ENCODE assay signal across 1 cellular context in genomic region chr17:74442670-74443515, GRCh38.
TF ChIP-seq lines count a peak whose summit lies in the region.

No MANE protein-coding gene starts in this region.

TF ChIP-seq in HepG2, 621 proteins besides CTCF, POLR2A, EP300 and RAD21 (continued from another document and continues in another):
- peak; percentile 99 for TF ChIP-seq ZEB1 (IDR thresholded peaks at IDR 0.05; ENCODE audit: insufficient replicate concordance, low read depth)
- peak; percentile 98 for TF ChIP-seq KDM2A (CRISPR knock-in tag; IDR thresholded peaks at IDR 0.05; ENCODE audit: borderline replicate concordance, low read depth)
- TF ChIP-seq NFKBIZ (CRISPR knock-in tag; IDR thresholded peaks at IDR 0.05), result peak; percentile 83
- peak; percentile 77 for TF ChIP-seq RERE (CRISPR knock-in tag; IDR thresholded peaks at IDR 0.05; ENCODE audit: low read depth)
- TF ChIP-seq ZNF432 (CRISPR knock-in tag; IDR thresholded peaks at IDR 0.05; ENCODE audit: borderline replicate concordance), result no peak
- peak; percentile 43; the same call in 1 of the 2 replicates for TF ChIP-seq ZNF724P (CRISPR knock-in tag; IDR thresholded peaks at IDR 0.05; ENCODE audit: borderline replicate concordance)
- no peak for TF ChIP-seq FOXP1 (IDR thresholded peaks at IDR 0.05)
- peak; percentile 85 for TF ChIP-seq FOXP1 (CRISPR knock-in tag; IDR thresholded peaks at IDR 0.05)
- TF ChIP-seq ZNF674 (CRISPR knock-in tag; IDR thresholded peaks at IDR 0.05; ENCODE audit: low read depth), result no peak
- TF ChIP-seq, protein P1, sequence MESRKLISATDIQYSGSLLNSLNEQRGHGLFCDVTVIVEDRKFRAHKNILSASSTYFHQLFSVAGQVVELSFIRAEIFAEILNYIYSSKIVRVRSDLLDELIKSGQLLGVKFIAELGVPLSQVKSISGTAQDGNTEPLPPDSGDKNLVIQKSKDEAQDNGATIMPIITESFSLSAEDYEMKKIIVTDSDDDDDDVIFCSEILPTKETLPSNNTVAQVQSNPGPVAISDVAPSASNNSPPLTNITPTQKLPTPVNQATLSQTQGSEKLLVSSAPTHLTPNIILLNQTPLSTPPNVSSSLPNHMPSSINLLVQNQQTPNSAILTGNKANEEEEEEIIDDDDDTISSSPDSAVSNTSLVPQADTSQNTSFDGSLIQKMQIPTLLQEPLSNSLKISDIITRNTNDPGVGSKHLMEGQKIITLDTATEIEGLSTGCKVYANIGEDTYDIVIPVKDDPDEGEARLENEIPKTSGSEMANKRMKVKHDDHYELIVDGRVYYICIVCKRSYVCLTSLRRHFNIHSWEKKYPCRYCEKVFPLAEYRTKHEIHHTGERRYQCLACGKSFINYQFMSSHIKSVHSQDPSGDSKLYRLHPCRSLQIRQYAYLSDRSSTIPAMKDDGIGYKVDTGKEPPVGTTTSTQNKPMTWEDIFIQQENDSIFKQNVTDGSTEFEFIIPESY (CRISPR knock-in tag; IDR thresholded peaks at IDR 0.05), result peak; percentile 83; the same call in 1 of the 2 replicates
- peak; percentile 80 for TF ChIP-seq YEATS2 (CRISPR knock-in tag; IDR thresholded peaks at IDR 0.05; ENCODE audit: borderline replicate concordance)
- peak; percentile 90 for TF ChIP-seq MIXL1 (CRISPR knock-in tag; IDR thresholded peaks at IDR 0.05)
- peak; percentile 83; the same call in 1 of the 2 replicates for TF ChIP-seq SMAD1 (CRISPR knock-in tag; IDR thresholded peaks at IDR 0.05; ENCODE audit: borderline replicate concordance, low read depth)
- TF ChIP-seq FOXJ3 (CRISPR knock-in tag; IDR thresholded peaks at IDR 0.05; ENCODE audit: borderline replicate concordance), result peak; percentile 84; the same call in 1 of the 2 replicates
- TF ChIP-seq ZNF225 (CRISPR knock-in tag; IDR thresholded peaks at IDR 0.05), result peak; percentile 45; the same call in 1 of the 2 replicates
- TF ChIP-seq AHDC1 (CRISPR knock-in tag; IDR thresholded peaks at IDR 0.05; ENCODE audit: borderline replicate concordance), result peak; percentile 60
- TF ChIP-seq ATF7 (IDR thresholded peaks at IDR 0.05), result no peak
- peak; percentile 83 for TF ChIP-seq ATF7 (CRISPR knock-in tag; IDR thresholded peaks at IDR 0.05)
- TF ChIP-seq ZNF33A (CRISPR knock-in tag; IDR thresholded peaks at IDR 0.05; ENCODE audit: borderline replicate concordance), result no peak; the same call in 1 of the 2 replicates
- peak; percentile 96 to 97 for TF ChIP-seq NR2F1 (CRISPR knock-in tag; IDR thresholded peaks at IDR 0.05)
- TF ChIP-seq TSC22D2 (CRISPR knock-in tag; IDR thresholded peaks at IDR 0.05; ENCODE audit: borderline replicate concordance), result no peak
- TF ChIP-seq, protein P2, sequence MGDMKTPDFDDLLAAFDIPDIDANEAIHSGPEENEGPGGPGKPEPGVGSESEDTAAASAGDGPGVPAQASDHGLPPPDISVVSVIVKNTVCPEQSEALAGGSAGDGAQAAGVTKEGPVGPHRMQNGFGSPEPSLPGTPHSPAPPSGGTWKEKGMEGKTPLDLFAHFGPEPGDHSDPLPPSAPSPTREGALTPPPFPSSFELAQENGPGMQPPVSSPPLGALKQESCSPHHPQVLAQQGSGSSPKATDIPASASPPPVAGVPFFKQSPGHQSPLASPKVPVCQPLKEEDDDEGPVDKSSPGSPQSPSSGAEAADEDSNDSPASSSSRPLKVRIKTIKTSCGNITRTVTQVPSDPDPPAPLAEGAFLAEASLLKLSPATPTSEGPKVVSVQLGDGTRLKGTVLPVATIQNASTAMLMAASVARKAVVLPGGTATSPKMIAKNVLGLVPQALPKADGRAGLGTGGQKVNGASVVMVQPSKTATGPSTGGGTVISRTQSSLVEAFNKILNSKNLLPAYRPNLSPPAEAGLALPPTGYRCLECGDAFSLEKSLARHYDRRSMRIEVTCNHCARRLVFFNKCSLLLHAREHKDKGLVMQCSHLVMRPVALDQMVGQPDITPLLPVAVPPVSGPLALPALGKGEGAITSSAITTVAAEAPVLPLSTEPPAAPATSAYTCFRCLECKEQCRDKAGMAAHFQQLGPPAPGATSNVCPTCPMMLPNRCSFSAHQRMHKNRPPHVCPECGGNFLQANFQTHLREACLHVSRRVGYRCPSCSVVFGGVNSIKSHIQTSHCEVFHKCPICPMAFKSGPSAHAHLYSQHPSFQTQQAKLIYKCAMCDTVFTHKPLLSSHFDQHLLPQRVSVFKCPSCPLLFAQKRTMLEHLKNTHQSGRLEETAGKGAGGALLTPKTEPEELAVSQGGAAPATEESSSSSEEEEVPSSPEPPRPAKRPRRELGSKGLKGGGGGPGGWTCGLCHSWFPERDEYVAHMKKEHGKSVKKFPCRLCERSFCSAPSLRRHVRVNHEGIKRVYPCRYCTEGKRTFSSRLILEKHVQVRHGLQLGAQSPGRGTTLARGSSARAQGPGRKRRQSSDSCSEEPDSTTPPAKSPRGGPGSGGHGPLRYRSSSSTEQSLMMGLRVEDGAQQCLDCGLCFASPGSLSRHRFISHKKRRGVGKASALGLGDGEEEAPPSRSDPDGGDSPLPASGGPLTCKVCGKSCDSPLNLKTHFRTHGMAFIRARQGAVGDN (CRISPR knock-in tag; IDR thresholded peaks at IDR 0.05), result peak; percentile 96
- TF ChIP-seq GATA4 (IDR thresholded peaks at IDR 0.05; ENCODE audit: borderline replicate concordance, low read depth), result peak; percentile 69; the same call in 1 of the 2 replicates
- TF ChIP-seq SMAD9 (CRISPR knock-in tag; IDR thresholded peaks at IDR 0.05), result no peak; the same call in 1 of the 2 replicates
- TF ChIP-seq RAD51 (IDR thresholded peaks at IDR 0.05; ENCODE audit: borderline replicate concordance), result no peak
- TF ChIP-seq KDM1A (CRISPR knock-in tag; IDR thresholded peaks at IDR 0.05), result no peak; the same call in none of the 2 replicates
- peak; percentile 58 for TF ChIP-seq ZNF160 (CRISPR knock-in tag; IDR thresholded peaks at IDR 0.05)
- TF ChIP-seq NFE2L1 (CRISPR knock-in tag; IDR thresholded peaks at IDR 0.05; ENCODE audit: borderline replicate concordance), result no peak
- peak; percentile 59; the same call in 1 of the 2 replicates for TF ChIP-seq HNRNPL (IDR thresholded peaks at IDR 0.05; ENCODE audit: low read depth, low read length)
- TF ChIP-seq ZNF235 (CRISPR knock-in tag; IDR thresholded peaks at IDR 0.05; ENCODE audit: borderline replicate concordance), result no peak
- TF ChIP-seq ZNF747 (CRISPR knock-in tag; IDR thresholded peaks at IDR 0.05; ENCODE audit: borderline replicate concordance), result peak; percentile 82; the same call in 1 of the 2 replicates
- TF ChIP-seq SRSF4 (IDR thresholded peaks at IDR 0.05; ENCODE audit: low read depth, low read length, poor library complexity, severe bottlenecking), result no peak
- TF ChIP-seq ZNF577 (CRISPR knock-in tag; IDR thresholded peaks at IDR 0.05; ENCODE audit: borderline replicate concordance, low read depth), result no peak
- peak; percentile 78 for TF ChIP-seq SNAPC2 (CRISPR knock-in tag; IDR thresholded peaks at IDR 0.05)
- TF ChIP-seq IKZF5 (CRISPR knock-in tag; IDR thresholded peaks at IDR 0.05), result peak; percentile 78
- peak; percentile 21 for TF ChIP-seq ZNF781 (CRISPR knock-in tag; IDR thresholded peaks at IDR 0.05; ENCODE audit: borderline replicate concordance, not compliant biosample characterization)
- peak; percentile 83 for TF ChIP-seq ZNF605 (CRISPR knock-in tag; IDR thresholded peaks at IDR 0.05)
- TF ChIP-seq STAG1 (CRISPR knock-in tag; IDR thresholded peaks at IDR 0.05), result peak; percentile 15; the same call in 1 of the 2 replicates
- TF ChIP-seq KLF13 (CRISPR knock-in tag; IDR thresholded peaks at IDR 0.05), result no peak
- no peak; the same call in 1 of the 2 replicates for TF ChIP-seq ZBTB2 (CRISPR knock-in tag; IDR thresholded peaks at IDR 0.05; ENCODE audit: low read depth)
- no peak for TF ChIP-seq ZNF24 (IDR thresholded peaks at IDR 0.05)
- peak; percentile 78 for TF ChIP-seq PHF8 (CRISPR knock-in tag; IDR thresholded peaks at IDR 0.05)
